In the genomic region with DNA sequence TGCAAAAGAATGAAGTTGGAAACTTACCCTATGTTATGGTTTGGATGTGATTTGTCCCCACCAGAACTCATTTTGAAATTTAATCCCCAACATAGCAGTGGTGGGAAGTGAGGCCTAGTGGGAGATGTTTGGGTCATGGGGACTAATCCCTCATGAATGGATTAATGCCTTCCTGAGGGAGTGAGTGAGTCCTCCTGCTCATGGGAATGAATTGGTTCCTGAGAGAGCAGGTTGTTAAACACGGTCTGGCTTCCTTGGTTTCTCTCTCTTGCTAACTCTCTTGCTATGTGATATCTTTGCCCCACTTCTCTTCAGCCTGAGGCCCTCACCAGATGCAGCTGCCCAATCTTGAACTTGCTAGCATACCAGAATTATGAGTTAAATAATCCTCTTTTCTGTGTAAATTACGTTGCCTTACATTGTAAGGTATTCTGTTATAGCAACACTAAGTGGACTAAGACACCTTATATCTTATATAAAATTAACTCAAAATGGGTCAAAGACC, we compare ENCODE assay signal across 24 cellular contexts. TPM values are rescaled to one million over a fixed set of nuclear protein-coding genes. Genes with fewer than 3 reads are reported as not detected.
DNase-seq lines count a peak whose midpoint lies in the region; ATAC-seq, FAIRE-seq and TF ChIP-seq lines count a peak whose summit lies in the region.
"Had no signal": no experiment of that assay in that cellular context is flagged by ENCODE, and none has a peak within 500 bp of the region (broad histone marks: within the 10 kb centered on the region; RNA-seq: fewer than 3 reads in every experiment).

No MANE protein-coding gene starts in this region.

- intact Hi-C loops in ovary (cut with DNase I): no loop called here
- intact Hi-C loops in prostate gland (cut with DNase I): no loop called here

- no peak overlapping the region for H2AFZ ChIP-seq in Karpas-422 (ENCODE audit: low read length)
- H2AFZ ChIP-seq: GM23338 had no signal

- WGBS in ovary, 3 donors: 91 to 98% (median 92%) methylated on average over 2 of the region's 2 CpGs
- 92% methylated on average over 2 of the region's 2 CpGs for WGBS in prostate gland

- ATAC-seq in GM21360 (IDR thresholded peaks at IDR 0.05; ENCODE audit: unreplicated experiment): no peak
- ATAC-seq: CD8-positive, alpha-beta T cell; GM12878; GM23338; HCT116 had no signal

- H3K27ac Mint-ChIP-seq in neural crest cell (ENCODE audit: unreplicated experiment): peak overlapping the region; percentile 50
- H3K27ac Mint-ChIP-seq in progenitor cell of endocrine pancreas: peak overlapping the region; percentile 6
- H3K27ac Mint-ChIP-seq: B cell; CD4-positive, CD25-positive, alpha-beta regulatory T cell; CD8-positive, alpha-beta T cell; GM23338; H9 had no signal

- H3K27me3 Mint-ChIP-seq in neural crest cell (ENCODE audit: low read depth): no peaks in the 10 kb centered on the region
- no peaks in the 10 kb centered on the region for H3K27me3 Mint-ChIP-seq in progenitor cell of endocrine pancreas
- H3K27me3 Mint-ChIP-seq: B cell; CD4-positive, CD25-positive, alpha-beta regulatory T cell had no signal

- no peaks in the 10 kb centered on the region for H3K36me3 Mint-ChIP-seq in neural crest cell (ENCODE audit: low read depth)
- H3K36me3 Mint-ChIP-seq in progenitor cell of endocrine pancreas (ENCODE audit: insufficient read depth): no peaks in the 10 kb centered on the region
- H3K36me3 Mint-ChIP-seq: CD4-positive, CD25-positive, alpha-beta regulatory T cell had no signal

- no peak for TF ChIP-seq EP300 in ovary (IDR thresholded peaks at IDR 0.05)

- H3K27me3 ChIP-seq in SJCRH30 (no peaks in the 10 kb centered on the region), ovary (no peaks in the 10 kb centered on the region), prostate gland (replicated peaks; ENCODE audit: insufficient read depth) (no peaks in the 10 kb centered on the region), Karpas-422 (ENCODE audit: low read length) (no peaks in the 10 kb centered on the region)
- H3K27me3 ChIP-seq: BLaER1 had no signal

- H3K27ac ChIP-seq in SJCRH30 (no peak overlapping the region), ovary (no peak overlapping the region), prostate gland (no peak overlapping the region), Karpas-422 (ENCODE audit: low read length) (no peak overlapping the region)
- H3K27ac ChIP-seq: 22Rv1, BLaER1, C4-2B had no signal

- no peak overlapping the region for H3K4me3 Mint-ChIP-seq in neural crest cell
- H3K4me3 Mint-ChIP-seq in progenitor cell of endocrine pancreas (ENCODE audit: low read depth): no peak overlapping the region
- H3K4me3 Mint-ChIP-seq: B cell; CD4-positive, CD25-positive, alpha-beta regulatory T cell; CD8-positive, alpha-beta T cell; GM23338; H9 had no signal

- H3K4me1 Mint-ChIP-seq in neural crest cell (no peaks in the 10 kb centered on the region), progenitor cell of endocrine pancreas (ENCODE audit: low read depth) (peaks cover 6% of the 10 kb centered on the region)
- H3K4me1 Mint-ChIP-seq: B cell, GM23338 had no signal

- no peaks in the 10 kb centered on the region for H3K36me3 ChIP-seq in SJCRH30
- H3K36me3 ChIP-seq in ovary: no peaks in the 10 kb centered on the region
- H3K36me3 ChIP-seq in prostate gland: no peaks in the 10 kb centered on the region
- no peaks in the 10 kb centered on the region for H3K36me3 ChIP-seq in Karpas-422 (ENCODE audit: insufficient read depth, low read length)
- H3K36me3 ChIP-seq: BLaER1 had no signal

- no peak overlapping the region for H3K9ac ChIP-seq in Karpas-422 (ENCODE audit: low read length)
- H3K9ac ChIP-seq: BLaER1 had no signal

- DNase-seq in HTR-8/SVneo (ENCODE audit: insufficient read length, low spot score) (no peak), SJCRH30 (peak; percentile 51 to 82), neural crest cell (ENCODE audit: low read depth, low spot score) (no peak), progenitor cell of endocrine pancreas (ENCODE audit: low spot score, unreplicated experiment) (no peak), ovary (no peak), prostate gland (ENCODE audit: low spot score) (no peak), Karpas-422 (no peak)
- DNase-seq: Caco-2; CD4-positive, CD25-positive, alpha-beta regulatory T cell; CD8-positive, alpha-beta T cell; DMS79; EL; GDM1; H9 had no signal

- TF ChIP-seq CTCF in neural crest cell (conservative IDR thresholded peaks at IDR 0.05) (no peak), progenitor cell of endocrine pancreas (IDR thresholded peaks at IDR 0.05; ENCODE audit: unreplicated experiment) (no peak), ovary (IDR thresholded peaks at IDR 0.05) (no peak), prostate gland (IDR thresholded peaks at IDR 0.05) (no peak)

- H3K9me3 ChIP-seq in SJCRH30 (replicated peaks) (no peaks in the 10 kb centered on the region), ovary (no peaks in the 10 kb centered on the region), prostate gland (no peaks in the 10 kb centered on the region), Karpas-422 (ENCODE audit: low read length) (no peaks in the 10 kb centered on the region)
- H3K9me3 ChIP-seq: Caco-2 had no signal

- H3K4me3 ChIP-seq in SJCRH30 (no peak overlapping the region), ovary (no peak overlapping the region), prostate gland (no peak overlapping the region), Karpas-422 (ENCODE audit: low read length) (no peak overlapping the region)
- H3K4me3 ChIP-seq: BLaER1, GM12878, GM23338 had no signal

- H3K4me1 ChIP-seq in SJCRH30: peaks cover 11% of the 10 kb centered on the region
- H3K4me1 ChIP-seq in ovary (ENCODE audit: insufficient read depth): no peaks in the 10 kb centered on the region
- H3K4me1 ChIP-seq in prostate gland (replicated peaks): no peaks in the 10 kb centered on the region
- H3K4me1 ChIP-seq in Karpas-422 (ENCODE audit: low read length): no peaks in the 10 kb centered on the region
- H3K4me1 ChIP-seq: Caco-2 had no signal

- no peak for TF ChIP-seq POLR2A in ovary (IDR thresholded peaks at IDR 0.05)
- TF ChIP-seq POLR2A in prostate gland (IDR thresholded peaks at IDR 0.05): no peak

- peak; percentile 71 for FAIRE-seq in HTR-8/SVneo (lab: Jason Lieb, UNC)
- FAIRE-seq: A204.1, GM12878, GM19239 had no signal

- no peaks in the 10 kb centered on the region for H3K9me2 ChIP-seq in Karpas-422 (replicated peaks; ENCODE audit: insufficient read depth, low read length)

- H3K79me2 ChIP-seq in Karpas-422 (ENCODE audit: low read length): no peaks in the 10 kb centered on the region

- no peak overlapping the region for H3K4me2 ChIP-seq in Karpas-422 (ENCODE audit: low read depth, low read length, poor library complexity, severe bottlenecking)
- H3K4me2 ChIP-seq: BLaER1, GM23338 had no signal

- no peaks in the 10 kb centered on the region for H4K20me1 ChIP-seq in Karpas-422 (ENCODE audit: insufficient read depth, low read depth, low read length)
- H4K20me1 ChIP-seq: BLaER1 had no signal

- peaks cover 5% of the 10 kb centered on the region for H3K9me3 Mint-ChIP-seq in neural crest cell
- no peaks in the 10 kb centered on the region for H3K9me3 Mint-ChIP-seq in progenitor cell of endocrine pancreas (ENCODE audit: low read depth)
- H3K9me3 Mint-ChIP-seq: GM23338, H9 had no signal

RNA-seq across cellular contexts. Expression of gene CCDC91, which starts 22.2 kb away (rescaled TPM):
- total RNA-seq in SJCRH30 (2014; rRNA removed; shearing (Covaris generic)): 33.4 and 46.8 TPM in 2 replicates
- total RNA-seq in neural crest cell: 12.9 and 13.9 TPM in 2 replicates
- total RNA-seq in progenitor cell of endocrine pancreas: 46.4 and 51.3 TPM in 2 replicates
- total RNA-seq in ovary: 10 to 100 TPM; 29.2 to 45.7 (median 38.2) TPM
- polyA plus RNA-seq in ovary: 10 to 100 TPM; 15.8 to 22.4 TPM
- 10 to 100 TPM; 25.3 to 42.4 TPM for total RNA-seq in prostate gland
- total RNA-seq in Karpas-422 (2014; rRNA removed; shearing (Covaris generic); ENCODE audit: low replicate concordance): 35.8 and 115 TPM in 2 replicates

Comparison
In these comparisons a context has a peak if more than half of its experiments do, and no peak if none do; other contexts are left out.
1. DNase-seq: peak in SJCRH30 (2 of 2); none in HTR-8/SVneo (single experiment), neural crest cell (single experiment), progenitor cell of endocrine pancreas (single experiment), ovary (0 of 5), prostate gland (single experiment) and Karpas-422 (single experiment).